In the genomic region with DNA sequence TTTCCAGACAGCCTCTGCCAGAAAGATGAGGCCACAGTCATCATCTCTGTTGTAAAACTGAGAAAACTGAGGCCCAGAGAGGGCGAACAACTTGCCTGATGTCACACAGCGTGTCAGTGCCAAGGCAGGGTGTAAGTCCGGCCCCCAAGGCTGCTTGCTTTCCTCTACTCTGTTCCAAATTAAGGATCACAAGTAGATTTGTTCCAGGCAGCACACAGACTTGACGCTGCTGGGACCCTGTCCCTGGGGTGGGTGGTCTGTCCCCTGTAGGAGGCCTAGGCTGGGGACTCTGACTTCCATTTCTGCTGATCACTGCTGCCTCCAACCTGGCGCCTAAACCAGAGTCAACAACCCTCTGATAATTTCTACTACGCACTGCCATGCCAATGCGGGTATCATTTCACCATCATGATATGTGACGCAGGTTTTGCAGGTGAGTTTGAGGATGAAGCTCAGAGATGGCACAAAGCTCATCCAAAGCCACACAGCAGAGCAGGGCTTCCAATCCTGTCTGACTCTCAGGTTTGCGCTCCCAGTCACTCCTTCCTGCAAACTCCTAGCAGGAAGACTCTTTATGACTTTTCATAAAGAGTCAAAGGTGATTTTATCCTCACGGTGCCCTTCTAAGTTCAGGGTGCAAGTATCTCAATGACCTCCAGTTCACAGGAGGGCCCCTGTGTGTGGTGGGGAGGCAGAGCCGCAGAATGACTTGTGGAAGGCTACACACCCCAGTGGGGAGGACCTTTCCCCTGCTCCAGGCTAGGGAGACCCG, we compare ENCODE assay signal across 8 cellular contexts. TPM values are rescaled to one million over a fixed set of nuclear protein-coding genes. Genes with fewer than 3 reads are reported as not detected.
DNase-seq lines count a peak whose midpoint lies in the region; ATAC-seq and TF ChIP-seq lines count a peak whose summit lies in the region.

No MANE protein-coding gene starts in this region.

- no peak overlapping the region for H3K4me3 ChIP-seq in AG04450 (ENCODE audit: low read depth, low read length)
- H3K4me3 ChIP-seq in MM.1S (ENCODE audit: low read length), result no peak overlapping the region

- no peaks in the 10 kb centered on the region; the same call in none of the 2 replicates for H3K4me1 ChIP-seq in MM.1S (ENCODE audit: low read length)

- no peaks in the 10 kb centered on the region for H3K9me2 ChIP-seq in MM.1S (replicated peaks; ENCODE audit: insufficient read depth, low read length)

- H3K27ac Mint-ChIP-seq in dendritic cell treated with granulocyte-macrophage colony-stimulating factor and Interleukin-4, amounts not matched to agents 40 ng/mL and 50 ng/mL, for 4 days, result peak overlapping the region; percentile 90
- peak overlapping the region; percentile 34 to 68 (median 66) for H3K27ac Mint-ChIP-seq in nephron

- peaks cover 92% of the 10 kb centered on the region for H3K4me1 Mint-ChIP-seq in dendritic cell treated with granulocyte-macrophage colony-stimulating factor and Interleukin-4, amounts not matched to agents 40 ng/mL and 50 ng/mL, for 4 days (ENCODE audit: low read depth)
- peaks cover 27% of the 10 kb centered on the region for H3K4me1 Mint-ChIP-seq in nephron

- DNase-seq in AG04450 (ENCODE audit: low read depth, low spot score) (no peak), MM.1S (no peak), NCI-H526 (lab: John Stamatoyannopoulos, UW) (no peak)
- no peak for DNase-seq in effector CD4-positive, alpha-beta T cell

- TF ChIP-seq CTCF in AG04450 (IDR thresholded peaks at IDR 0.05; ENCODE audit: low read depth, low read length) (no peak), MM.1S (IDR thresholded peaks at IDR 0.05; ENCODE audit: low read length) (no peak), nephron (IDR thresholded peaks at IDR 0.05; ENCODE audit: unreplicated experiment in 3 of 3) (no peak)

- peaks cover 33% of the 10 kb centered on the region for H3K36me3 Mint-ChIP-seq in dendritic cell treated with granulocyte-macrophage colony-stimulating factor and Interleukin-4, amounts not matched to agents 40 ng/mL and 50 ng/mL, for 4 days (ENCODE audit: low read depth)
- no peaks in the 10 kb centered on the region for H3K36me3 Mint-ChIP-seq in nephron (ENCODE audit: low read depth)

- no peaks in the 10 kb centered on the region; the same call in 1 of the 2 replicates for H3K9me3 ChIP-seq in AG04450 (ENCODE audit: control insufficient read depth, insufficient read depth, low read length)
- no peaks in the 10 kb centered on the region for H3K9me3 ChIP-seq in MM.1S (replicated peaks; ENCODE audit: insufficient read depth, low read length)

- H3F3A ChIP-seq in MM.1S (ENCODE audit: insufficient read depth, low read length), result no peaks in the 10 kb centered on the region

- peaks cover 32% of the 10 kb centered on the region for H3K79me2 ChIP-seq in MM.1S (ENCODE audit: low read length)

- no peak overlapping the region for H3K4me3 Mint-ChIP-seq in dendritic cell treated with granulocyte-macrophage colony-stimulating factor and Interleukin-4, amounts not matched to agents 40 ng/mL and 50 ng/mL, for 4 days
- no peak overlapping the region for H3K4me3 Mint-ChIP-seq in nephron

- no peaks in the 10 kb centered on the region for H3K27me3 Mint-ChIP-seq in dendritic cell treated with granulocyte-macrophage colony-stimulating factor and Interleukin-4, amounts not matched to agents 40 ng/mL and 50 ng/mL, for 4 days
- H3K27me3 Mint-ChIP-seq in nephron (ENCODE audit: low read depth), result peaks cover 3% of the 10 kb centered on the region

- CTCF ChIA-PET in AG04450 (lab: Charles Lee), result interaction anchor here (1.5 to 6.6 kb wide), 2 partner anchors 9 to 113 kb away, joined by 3 to 53 read pairs; no protein-coding TSS in a partner anchor

- no peaks in the 10 kb centered on the region for H3K9me3 Mint-ChIP-seq in dendritic cell treated with granulocyte-macrophage colony-stimulating factor and Interleukin-4, amounts not matched to agents 40 ng/mL and 50 ng/mL, for 4 days
- no peaks in the 10 kb centered on the region for H3K9me3 Mint-ChIP-seq in nephron

- H3K27me3 ChIP-seq in AG04450 (ENCODE audit: control insufficient read depth, insufficient read depth, low read length), result no peaks in the 10 kb centered on the region
- H3K27me3 ChIP-seq in MM.1S (replicated peaks; ENCODE audit: insufficient read depth, low read length), result no peaks in the 10 kb centered on the region

- H3K9ac ChIP-seq in MM.1S (ENCODE audit: low read length), result peak overlapping the region; percentile 50; the same call in 1 of the 2 replicates

- no peak for ATAC-seq in HG03354 (IDR thresholded peaks at IDR 0.05; ENCODE audit: poor library complexity, severe bottlenecking, unreplicated experiment)
- no peak for ATAC-seq in GM18873 (IDR thresholded peaks at IDR 0.05; ENCODE audit: low FRiP score, unreplicated experiment)

- POLR2A ChIA-PET in AG04450 (lab: Yijun Ruan, JAX), result interaction anchor here (0.6 to 1.1 kb wide), 8 partner anchors 9 to 104 kb away, joined by 3 to 4 read pairs (median 4); no protein-coding TSS in a partner anchor

- no peaks in the 10 kb centered on the region for H3K36me3 ChIP-seq in MM.1S (replicated peaks; ENCODE audit: insufficient read depth, low read length)

- H2AFZ ChIP-seq in MM.1S (ENCODE audit: low read length), result no peak overlapping the region

- no peaks in the 10 kb centered on the region for H4K20me1 ChIP-seq in MM.1S (ENCODE audit: insufficient read depth, low read length)

- H3K4me2 ChIP-seq in MM.1S (ENCODE audit: low read depth, low read length), result no peak overlapping the region

- intact Hi-C loops in dendritic cell treated with granulocyte-macrophage colony-stimulating factor and Interleukin-4, amounts not matched to agents 40 ng/mL and 50 ng/mL, for 4 days (cut with micrococcal nuclease), result no loop called here

- H3K27ac ChIP-seq in AG04450 (ENCODE audit: low read depth, low read length) (peak overlapping the region; percentile 89), MM.1S (ENCODE audit: low read length) (peak overlapping the region; percentile 77; the same call in 1 of the 2 replicates)

RNA-seq across cellular contexts. Expression of a gene that starts 13.6 kb away (rescaled TPM):
- polyA plus RNA-seq in AG04450 (2011; rRNA removed), result 19.1 and 25.4 TPM in 2 replicates
- polyA minus RNA-seq in AG04450 (2011; rRNA and poly(A)+ RNA removed), result 11.2 and 13.1 TPM in 2 replicates

RNA-seq across cellular contexts. Expression of a gene that starts 29.1 kb away (rescaled TPM):
- polyA plus RNA-seq in AG04450 (2011; rRNA removed), result 3.5 TPM in 2 replicates
- polyA minus RNA-seq in AG04450 (2011; rRNA and poly(A)+ RNA removed), result 6.2 and 6.4 TPM in 2 replicates
